ENCODE assay signal across 8 cellular contexts in genomic region chr5:43006411-43007202, GRCh38. TPM values are rescaled to one million over a fixed set of nuclear protein-coding genes. Genes with fewer than 3 reads are reported as not detected.
DNase-seq lines count a peak whose midpoint lies in the region; ATAC-seq, FAIRE-seq and TF ChIP-seq lines count a peak whose summit lies in the region.

No MANE protein-coding gene starts in this region.

- FAIRE-seq in keratinocyte (lab: Jason Lieb, UNC) = no peak

- no peak for TF ChIP-seq CTCF in keratinocyte (optimal IDR thresholded peaks at IDR 0.05 in 1 of 3, IDR thresholded peaks at IDR 0.05 in 1 of 3, conservative IDR thresholded peaks at IDR 0.05 in 1 of 3; ENCODE audit: extremely low read depth in 1 of 3, insufficient read depth in 2 of 3, low read length in 3 of 3)

- intact Hi-C loops in activated CD4-positive, alpha-beta T cell treated with anti-CD3 and anti-CD28 coated beads, Interleukin-2, amount 10 ng/mL, durations not matched to agents 24 days and 14 days (cut with micrococcal nuclease) = loop anchor here (5.0 kb wide), 4 partner anchors 116 to 476 kb away; partner anchors contain the start of genes HMGCS1, NIM1K, TMEM267 and ZNF131

- peak overlapping the region; percentile 76 for H3K9ac ChIP-seq in keratinocyte (ENCODE audit: control insufficient read depth, extremely low read depth, insufficient read depth, low read length)

- H3K9me3 Mint-ChIP-seq in activated CD4-positive, alpha-beta T cell treated with anti-CD3 and anti-CD28 coated beads, Interleukin-2, amount 10 ng/mL, durations not matched to agents 24 days and 14 days = no peaks in the 10 kb centered on the region
- no peaks in the 10 kb centered on the region for H3K9me3 Mint-ChIP-seq in activated naive CD8-positive, alpha-beta T cell treated with anti-CD3 and anti-CD28 coated beads for 36 hours

- no peak for ATAC-seq in GM21528 (IDR thresholded peaks at IDR 0.05; ENCODE audit: low FRiP score, unreplicated experiment)

- peaks cover 34% of the 10 kb centered on the region for H3K4me1 Mint-ChIP-seq in activated CD4-positive, alpha-beta T cell treated with anti-CD3 and anti-CD28 coated beads, Interleukin-2, amount 10 ng/mL, durations not matched to agents 24 days and 14 days
- peaks cover 29% of the 10 kb centered on the region for H3K4me1 Mint-ChIP-seq in activated naive CD8-positive, alpha-beta T cell treated with anti-CD3 and anti-CD28 coated beads for 36 hours

- H3K4me3 Mint-ChIP-seq in activated CD4-positive, alpha-beta T cell treated with anti-CD3 and anti-CD28 coated beads, Interleukin-2, amount 10 ng/mL, durations not matched to agents 24 days and 14 days = peak overlapping the region; percentile 88
- H3K4me3 Mint-ChIP-seq in activated naive CD8-positive, alpha-beta T cell treated with anti-CD3 and anti-CD28 coated beads for 36 hours = peak overlapping the region; percentile 88

- H3K27ac Mint-ChIP-seq in activated CD4-positive, alpha-beta T cell treated with anti-CD3 and anti-CD28 coated beads, Interleukin-2, amount 10 ng/mL, durations not matched to agents 24 days and 14 days = peak overlapping the region; percentile 95
- peak overlapping the region; percentile 96 for H3K27ac Mint-ChIP-seq in activated naive CD8-positive, alpha-beta T cell treated with anti-CD3 and anti-CD28 coated beads for 36 hours

- H3K27me3 ChIP-seq in keratinocyte (ENCODE audit: control insufficient read depth, extremely low read depth, insufficient read depth, low read length) = no peaks in the 10 kb centered on the region

- H3K27ac ChIP-seq in keratinocyte (ENCODE audit: control insufficient read depth, insufficient read depth, low read length) = peak overlapping the region; percentile 79
- peak overlapping the region; percentile 81 for H3K27ac ChIP-seq in temporal lobe (ENCODE audit: low read depth, low read length)

- H3K4me1 ChIP-seq in keratinocyte (ENCODE audit: control insufficient read depth, extremely low read depth, insufficient read depth, low read length) = peaks cover 26% of the 10 kb centered on the region

- H3K4me3 ChIP-seq in keratinocyte (ENCODE audit: control insufficient read depth in 2 of 3, extremely low read depth in 1 of 3, insufficient read depth in 2 of 3, low read depth in 1 of 3, low read length in 3 of 3) = peak overlapping the region in 1 of 3 experiments; percentile 77

- no peaks in the 10 kb centered on the region for H4K20me1 ChIP-seq in keratinocyte (ENCODE audit: control insufficient read depth, extremely low read depth, insufficient read depth, low read length)

- no peaks in the 10 kb centered on the region for H3K36me3 Mint-ChIP-seq in activated CD4-positive, alpha-beta T cell treated with anti-CD3 and anti-CD28 coated beads, Interleukin-2, amount 10 ng/mL, durations not matched to agents 24 days and 14 days (ENCODE audit: low read depth)
- no peaks in the 10 kb centered on the region for H3K36me3 Mint-ChIP-seq in activated naive CD8-positive, alpha-beta T cell treated with anti-CD3 and anti-CD28 coated beads for 36 hours

- H2AFZ ChIP-seq in keratinocyte (ENCODE audit: control insufficient read depth, low read length) = peak overlapping the region; percentile 81

- H3K9me1 ChIP-seq in keratinocyte (ENCODE audit: control insufficient read depth, extremely low read depth, insufficient read depth, low read length) = no peaks in the 10 kb centered on the region

- H3K27me3 Mint-ChIP-seq in activated CD4-positive, alpha-beta T cell treated with anti-CD3 and anti-CD28 coated beads, Interleukin-2, amount 10 ng/mL, durations not matched to agents 24 days and 14 days = peaks cover under 1% of the 10 kb centered on the region
- H3K27me3 Mint-ChIP-seq in activated naive CD8-positive, alpha-beta T cell treated with anti-CD3 and anti-CD28 coated beads for 36 hours = peaks cover under 1% of the 10 kb centered on the region

- dilution Hi-C loops in keratinocyte (cut with MboI; ENCODE audit: extremely low pct_ligation_motif_present, low sequenced_read_pairs) = no loop called here

- H3K36me3 ChIP-seq in keratinocyte (ENCODE audit: control insufficient read depth in 2 of 2, extremely low read depth in 1 of 2, insufficient read depth in 2 of 2, low read length in 2 of 2) = no peaks in the 10 kb centered on the region

- H3K9me3 ChIP-seq in keratinocyte (ENCODE audit: control insufficient read depth, low read depth, low read length) = no peaks in the 10 kb centered on the region

- H3K4me2 ChIP-seq in keratinocyte (ENCODE audit: control insufficient read depth, extremely low read depth, insufficient read depth, low read depth, low read length) = peak overlapping the region; percentile 88

- DNase-seq in activated CD4-positive, alpha-beta T cell treated with anti-CD3 and anti-CD28 coated beads, Interleukin-2, amount 10 ng/mL, durations not matched to agents 24 days and 14 days = no peak
- DNase-seq in activated CD4-positive, alpha-beta T cell treated with anti-CD3 and anti-CD28 coated beads for 48 hours = no peak
- no peak for DNase-seq in activated naive CD8-positive, alpha-beta T cell treated with anti-CD3 and anti-CD28 coated beads for 36 hours
- DNase-seq in keratinocyte (ENCODE audit: low read depth, low spot score) (no peak), HCEC 1CT (no peak), NOMO-1 treated with DMSO at 0.1 percent for 48 hours (lab: John Stamatoyannopoulos, UW; ENCODE audit: unreplicated experiment) (no peak)

- H3K79me2 ChIP-seq in keratinocyte (ENCODE audit: control insufficient read depth, insufficient read depth, low read length) = no peaks in the 10 kb centered on the region

RNA-seq across cellular contexts. Expression of gene ANXA2R, which starts 33.5 kb away (rescaled TPM):
- 1.1 and 1.2 TPM in 2 replicates for total RNA-seq in activated CD4-positive, alpha-beta T cell treated with anti-CD3 and anti-CD28 coated beads, Interleukin-2, amount 10 ng/mL, durations not matched to agents 24 days and 14 days
- 1 to 10 TPM; 8.5 to 9.9 TPM for total RNA-seq in activated naive CD8-positive, alpha-beta T cell treated with anti-CD3 and anti-CD28 coated beads for 36 hours
- polyA plus RNA-seq in keratinocyte = 0.13 to 0.19 TPM (median 0.17 TPM) in 3 replicates
- polyA plus RNA-seq in keratinocyte (2011; ENCODE audit: low read depth) = 0.35 TPM
- polyA plus RNA-seq in keratinocyte (2011; cell fraction: cytosol; rRNA removed) = 0.07 and 0.09 TPM in 2 replicates
- 0.57 and 1.1 TPM in 2 replicates for polyA plus RNA-seq in keratinocyte (2011; cell fraction: nucleus; rRNA removed)
- polyA plus RNA-seq in keratinocyte (2012; ENCODE audit: low replicate concordance) = 0.11 and 0.18 TPM in 2 replicates
- 0.43 to 2.7 TPM (median 2.7 TPM) in 3 replicates for polyA minus RNA-seq in keratinocyte
- polyA minus RNA-seq in keratinocyte (2011; cell fraction: cytosol; rRNA and poly(A)+ RNA removed) = not detected
- polyA minus RNA-seq in keratinocyte (2011; cell fraction: nucleus; rRNA and poly(A)+ RNA removed) = 2.7 and 2.8 TPM in 2 replicates
- total RNA-seq in temporal lobe = 0.49 TPM
